ENCODE assay signal across 8 cellular contexts in the genomic region with DNA sequence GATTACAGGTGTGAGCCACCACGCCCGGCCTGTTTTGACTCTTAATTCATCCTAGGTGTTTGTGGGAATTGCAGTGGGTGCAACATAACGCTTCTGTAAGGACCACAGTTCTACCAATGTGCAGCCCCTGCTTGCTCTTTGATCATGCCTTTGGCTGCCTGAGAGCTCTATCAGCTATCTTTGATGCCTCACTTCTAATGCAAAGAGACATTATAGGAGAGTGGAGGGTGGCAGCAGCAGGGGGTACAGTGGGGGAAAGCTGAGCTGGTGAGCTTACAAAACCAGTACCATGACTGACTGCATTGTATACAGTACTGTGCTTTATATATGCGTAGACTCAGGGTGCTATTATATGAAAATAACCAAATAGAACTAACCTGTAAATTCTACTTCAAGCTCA. TPM values are rescaled to one million over a fixed set of nuclear protein-coding genes. Genes with fewer than 3 reads are reported as not detected.
"Had no signal": no experiment of that assay in that cellular context is flagged by ENCODE, and none has a peak within 500 bp of the region (broad histone marks: within the 10 kb centered on the region; RNA-seq: fewer than 3 reads in every experiment).

No MANE protein-coding gene starts in this region.

RNA-seq across cellular contexts. Expression of a gene that starts 26.7 kb away (rescaled TPM):
- total RNA-seq: naive thymus-derived CD8-positive, alpha-beta T cell; natural killer cell treated with Interleukin-12 subunit alpha and Interleukin-12 subunit beta and Interleukin-15 and Interleukin-18, amount 100 ng/mL, for 72 hours; osteocyte; right atrium auricular region; sciatic nerve; suprapubic skin; tibial nerve had no signal
- polyA plus RNA-seq: naive thymus-derived CD8-positive, alpha-beta T cell; smooth muscle cell had no signal
